Comparison of ENCODE assay signal across 35 cellular contexts in the genomic region with DNA sequence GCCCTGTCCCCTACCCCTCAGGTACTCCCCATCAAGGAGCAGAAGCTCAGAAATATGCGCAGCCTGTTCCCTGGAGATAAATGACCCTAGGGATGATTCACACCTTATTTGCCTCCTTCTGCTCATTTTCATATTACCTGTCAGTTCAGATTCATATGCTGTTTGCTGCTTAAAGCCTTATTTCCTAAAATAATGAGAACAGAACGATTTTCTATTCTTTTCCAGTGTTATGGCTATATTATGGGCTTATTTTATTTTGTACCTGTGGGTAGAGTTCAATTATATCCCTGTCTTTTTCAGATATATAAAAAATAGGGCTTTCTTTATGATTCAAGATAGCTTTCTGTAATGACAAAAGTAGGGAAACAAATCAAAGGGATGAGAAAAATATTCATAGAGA.
"Had no signal": no experiment of that assay in that cellular context is flagged by ENCODE, and none has a peak within 500 bp of the region (broad histone marks: within the 10 kb centered on the region; RNA-seq: fewer than 3 reads in every experiment).

No MANE protein-coding gene starts in this region.

- H3K27me3 ChIP-seq: MG63 had no signal

- H3K36me3 ChIP-seq: MG63 had no signal

- H3K27ac ChIP-seq: KMS-11 had no signal

- H3K4me2 ChIP-seq: KMS-11 had no signal

- H3K4me3 ChIP-seq: MG63 had no signal

- DNase-seq: Karpas-422, Kasumi-1, KG1, MG63, MM.1S, MV-4-11, NCI-H1048, NCI-H1092, NCI-H1092 treated with DMSO at 0.1 percent for 48 hours, NCI-H1105, NCI-H1105 treated with DMSO at 0.1 percent for 48 hours, NCI-H1417, NCI-H1417 treated with DMSO at 0.1 percent for 48 hours, NCI-H1436, NCI-H1436 treated with DMSO at 0.1 percent for 48 hours, NCI-H146, NCI-H1694, NCI-H1694 treated with DMSO at 0.1 percent for 48 hours, NCI-H187, NCI-H187 treated with DMSO at 0.1 percent for 48 hours, NCI-H1930, NCI-H2029, NCI-H2029 treated with DMSO at 0.1 percent for 48 hours, NCI-H2081, NCI-H2081 treated with DMSO at 0.1 percent for 48 hours, NCI-H2107, NCI-H2171, NCI-H2171 treated with DMSO at 0.1 percent for 48 hours, NCI-H2227 treated with DMSO at 0.1 percent for 48 hours, NCI-H226, NCI-H345, NCI-H446, NCI-H446 treated with DMSO at 0.1 percent for 48 hours, NCI-H510A had no signal
